9 cellular contexts compared by ENCODE assay signal in genomic region chr2:73827018-73827417, GRCh38.
DNase-seq lines count a peak whose midpoint lies in the region; FAIRE-seq and TF ChIP-seq lines count a peak whose summit lies in the region.
"Had no signal": no experiment of that assay in that cellular context is flagged by ENCODE, and none has a peak within 500 bp of the region (broad histone marks: within the 10 kb centered on the region; RNA-seq: fewer than 3 reads in every experiment).

No MANE protein-coding gene starts in this region.

- peak; percentile 78 for TF ChIP-seq CTCF in Loucy (conservative IDR thresholded peaks at IDR 0.05; ENCODE audit: low read length)

- FAIRE-seq in TTC549 (lab: Jason Lieb, UNC) = peak; percentile 90
- no peak for FAIRE-seq in urothelium cell line (lab: Jason Lieb, UNC)

- H3K4me2 ChIP-seq in Loucy (ENCODE audit: low read depth, low read length, poor library complexity, severe bottlenecking) = peak overlapping the region; percentile 95

- no peaks in the 10 kb centered on the region for H3K9me3 ChIP-seq in Loucy (ENCODE audit: insufficient read depth, low read depth, low read length)
- H3K9me3 ChIP-seq: heart right ventricle had no signal

- peaks cover 6% of the 10 kb centered on the region for H4K20me1 ChIP-seq in Loucy (ENCODE audit: insufficient read depth, low read length, poor library complexity, severe bottlenecking)

- no peaks in the 10 kb centered on the region for H3K9me2 ChIP-seq in Loucy (replicated peaks; ENCODE audit: low read depth, low read length)

- DNase-seq in EL (peak; percentile 48), left kidney (ENCODE audit: low read depth, low spot score) (peak; percentile 24), NCI-H1930 (lab: John Stamatoyannopoulos, UW) (no peak), NCI-H2171 treated with DMSO at 0.1 percent for 48 hours (lab: John Stamatoyannopoulos, UW) (no peak), urothelium cell line (ENCODE audit: low spot score) (no peak)
- DNase-seq in stimulated activated CD4-positive, alpha-beta T cell treated with anti-CD3 and anti-CD28 coated beads, Interleukin-4, amount 100 ng/mL, for 1 hour = no peak
- DNase-seq: heart right ventricle had no signal

- H3K4me3 ChIP-seq in Loucy (ENCODE audit: low read length, poor library complexity, severe bottlenecking) = no peak overlapping the region
- H3K4me3 ChIP-seq: heart right ventricle had no signal

- H3F3A ChIP-seq in Loucy (ENCODE audit: low read depth) = peaks cover 6% of the 10 kb centered on the region; the same call in 1 of the 2 replicates

- H2AFZ ChIP-seq in Loucy (ENCODE audit: low read length) = no peak overlapping the region

- no peak overlapping the region for H3K9ac ChIP-seq in Loucy (ENCODE audit: low read depth, low read length, poor library complexity, severe bottlenecking)

- no peaks in the 10 kb centered on the region for H3K27me3 ChIP-seq in Loucy (ENCODE audit: insufficient read depth, low read length, poor library complexity, severe bottlenecking)
- H3K27me3 ChIP-seq: heart right ventricle had no signal

- H3K4me1 ChIP-seq in Loucy (ENCODE audit: insufficient read depth, low read length, poor library complexity, severe bottlenecking) = peaks cover 34% of the 10 kb centered on the region

- peaks cover 42% of the 10 kb centered on the region for H3K79me2 ChIP-seq in Loucy (ENCODE audit: insufficient read depth, low read length)

- H3K36me3 ChIP-seq in Loucy (ENCODE audit: insufficient read depth, low read length) = no peaks in the 10 kb centered on the region

Comparison
In these comparisons a context has a peak if more than half of its experiments do, and no peak if none do; other contexts are left out.
1. DNase-seq: peak in EL (single experiment) and left kidney (single experiment); none in NCI-H1930 (0 of 2), stimulated activated CD4-positive, alpha-beta T cell treated with anti-CD3 and anti-CD28 coated beads, Interleukin-4, amount 100 ng/mL, for 1 hour (single experiment), NCI-H2171 treated with DMSO at 0.1 percent for 48 hours (single experiment) and urothelium cell line (single experiment).